1 cellular context compared by ENCODE assay signal in the genomic region with DNA sequence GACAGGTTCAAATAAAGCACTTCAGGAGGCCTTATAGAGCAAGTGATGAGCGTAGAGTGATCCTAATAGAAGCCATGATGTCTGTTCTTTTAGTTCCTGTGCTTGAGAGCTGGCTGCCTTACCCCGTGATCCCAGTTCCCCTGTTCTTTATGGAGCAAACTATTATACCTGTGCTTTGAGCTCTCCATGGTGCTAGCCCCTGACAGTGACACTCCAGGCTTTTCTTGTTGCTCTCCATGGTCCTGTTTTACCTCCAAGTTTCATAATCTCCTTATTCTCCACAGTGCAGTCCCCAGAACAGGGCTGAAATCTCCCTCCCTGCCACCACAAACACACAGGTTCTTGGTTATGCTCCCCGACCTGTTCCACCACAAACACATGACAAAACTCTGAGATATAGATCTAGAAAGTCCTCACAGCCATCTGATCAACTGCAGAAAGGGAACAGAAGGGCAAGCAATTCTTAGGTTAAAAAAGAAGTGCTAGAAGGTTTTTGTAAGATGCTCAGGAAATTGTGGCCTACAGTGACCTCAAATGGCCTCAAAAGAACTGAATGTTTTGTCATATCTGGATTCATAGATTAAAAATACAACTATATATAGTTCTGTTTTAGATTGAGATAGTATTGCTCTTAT.
A peak's percentile ranks its signal among the peaks of the same experiment; 100 is the strongest.
TF ChIP-seq lines count a peak whose summit lies in the region.

No MANE protein-coding gene starts in this region.

TF ChIP-seq in HepG2, 621 proteins besides CTCF, POLR2A, EP300 and RAD21 (continued from another document and continues in another):
- TF ChIP-seq, protein P1, sequence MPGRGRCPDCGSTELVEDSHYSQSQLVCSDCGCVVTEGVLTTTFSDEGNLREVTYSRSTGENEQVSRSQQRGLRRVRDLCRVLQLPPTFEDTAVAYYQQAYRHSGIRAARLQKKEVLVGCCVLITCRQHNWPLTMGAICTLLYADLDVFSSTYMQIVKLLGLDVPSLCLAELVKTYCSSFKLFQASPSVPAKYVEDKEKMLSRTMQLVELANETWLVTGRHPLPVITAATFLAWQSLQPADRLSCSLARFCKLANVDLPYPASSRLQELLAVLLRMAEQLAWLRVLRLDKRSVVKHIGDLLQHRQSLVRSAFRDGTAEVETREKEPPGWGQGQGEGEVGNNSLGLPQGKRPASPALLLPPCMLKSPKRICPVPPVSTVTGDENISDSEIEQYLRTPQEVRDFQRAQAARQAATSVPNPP (CRISPR knock-in tag; IDR thresholded peaks at IDR 0.05) = 0 out of 2 replicates have a peak, but pooled peaks have one; percentile 48
- TF ChIP-seq MIXL1 (CRISPR knock-in tag; IDR thresholded peaks at IDR 0.05) (peak; percentile 96), ZSCAN20 (CRISPR knock-in tag; IDR thresholded peaks at IDR 0.05; ENCODE audit: borderline replicate concordance) (peak; percentile 97), ZMYM4 (CRISPR knock-in tag; IDR thresholded peaks at IDR 0.05) (peak; percentile 65; the same call in 1 of the 2 replicates), NFE2 (CRISPR knock-in tag; IDR thresholded peaks at IDR 0.05) (peak; percentile 69; the same call in 1 of the 2 replicates), ZNF773 (CRISPR knock-in tag; IDR thresholded peaks at IDR 0.05; ENCODE audit: borderline replicate concordance) (peak; percentile 99), POGZ (CRISPR knock-in tag; IDR thresholded peaks at IDR 0.05) (no peak), ZNF562 (CRISPR knock-in tag; IDR thresholded peaks at IDR 0.05; ENCODE audit: borderline replicate concordance) (no peak), ZNF3 (CRISPR knock-in tag; IDR thresholded peaks at IDR 0.05) (peak; percentile 91), FOXJ3 (CRISPR knock-in tag; IDR thresholded peaks at IDR 0.05; ENCODE audit: borderline replicate concordance) (no peak), ZNF713 (CRISPR knock-in tag; IDR thresholded peaks at IDR 0.05) (no peak), ZNF30 (CRISPR knock-in tag; IDR thresholded peaks at IDR 0.05) (0 out of 2 replicates have a peak, but pooled peaks have one; percentile 38), ZNF577 (CRISPR knock-in tag; IDR thresholded peaks at IDR 0.05; ENCODE audit: borderline replicate concordance, low read depth) (no peak), ZSCAN12 (CRISPR knock-in tag; IDR thresholded peaks at IDR 0.05) (peak; percentile 99)
- TF ChIP-seq, protein P2, sequence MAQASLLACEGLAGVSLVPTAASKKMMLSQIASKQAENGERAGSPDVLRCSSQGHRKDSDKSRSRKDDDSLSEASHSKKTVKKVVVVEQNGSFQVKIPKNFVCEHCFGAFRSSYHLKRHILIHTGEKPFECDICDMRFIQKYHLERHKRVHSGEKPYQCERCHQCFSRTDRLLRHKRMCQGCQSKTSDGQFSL (CRISPR knock-in tag; IDR thresholded peaks at IDR 0.05) = 0 out of 2 replicates have a peak, but pooled peaks have one; percentile 31
- TF ChIP-seq, protein P3, sequence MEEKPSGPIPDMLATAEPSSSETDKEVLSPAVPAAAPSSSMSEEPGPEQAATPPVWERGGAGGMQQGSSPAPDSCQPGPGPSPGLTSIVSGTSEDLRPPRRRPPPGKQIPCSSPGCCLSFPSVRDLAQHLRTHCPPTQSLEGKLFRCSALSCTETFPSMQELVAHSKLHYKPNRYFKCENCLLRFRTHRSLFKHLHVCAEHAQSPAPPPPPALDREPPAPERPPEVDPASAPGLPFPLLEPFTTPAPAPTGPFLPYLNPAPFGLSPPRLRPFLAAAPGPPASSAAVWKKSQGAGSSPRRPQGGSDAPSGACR (CRISPR knock-in tag; IDR thresholded peaks at IDR 0.05) = peak; percentile 66; the same call in 1 of the 2 replicates
- TF ChIP-seq, protein P4, sequence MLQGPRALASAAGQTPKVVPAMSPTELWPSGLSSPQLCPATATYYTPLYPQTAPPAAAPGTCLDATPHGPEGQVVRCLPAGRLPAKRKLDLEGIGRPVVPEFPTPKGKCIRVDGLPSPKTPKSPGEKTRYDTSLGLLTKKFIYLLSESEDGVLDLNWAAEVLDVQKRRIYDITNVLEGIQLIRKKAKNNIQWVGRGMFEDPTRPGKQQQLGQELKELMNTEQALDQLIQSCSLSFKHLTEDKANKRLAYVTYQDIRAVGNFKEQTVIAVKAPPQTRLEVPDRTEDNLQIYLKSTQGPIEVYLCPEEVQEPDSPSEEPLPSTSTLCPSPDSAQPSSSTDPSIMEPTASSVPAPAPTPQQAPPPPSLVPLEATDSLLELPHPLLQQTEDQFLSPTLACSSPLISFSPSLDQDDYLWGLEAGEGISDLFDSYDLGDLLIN (CRISPR knock-in tag; IDR thresholded peaks at IDR 0.05; ENCODE audit: borderline replicate concordance) = peak; percentile 94; the same call in 1 of the 2 replicates
- TF ChIP-seq, protein P5, sequence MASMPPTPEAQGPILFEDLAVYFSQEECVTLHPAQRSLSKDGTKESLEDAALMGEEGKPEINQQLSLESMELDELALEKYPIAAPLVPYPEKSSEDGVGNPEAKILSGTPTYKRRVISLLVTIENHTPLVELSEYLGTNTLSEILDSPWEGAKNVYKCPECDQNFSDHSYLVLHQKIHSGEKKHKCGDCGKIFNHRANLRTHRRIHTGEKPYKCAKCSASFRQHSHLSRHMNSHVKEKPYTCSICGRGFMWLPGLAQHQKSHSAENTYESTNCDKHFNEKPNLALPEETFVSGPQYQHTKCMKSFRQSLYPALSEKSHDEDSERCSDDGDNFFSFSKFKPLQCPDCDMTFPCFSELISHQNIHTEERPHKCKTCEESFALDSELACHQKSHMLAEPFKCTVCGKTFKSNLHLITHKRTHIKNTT (CRISPR knock-in tag; IDR thresholded peaks at IDR 0.05) = no peak
- TF ChIP-seq, protein P6, sequence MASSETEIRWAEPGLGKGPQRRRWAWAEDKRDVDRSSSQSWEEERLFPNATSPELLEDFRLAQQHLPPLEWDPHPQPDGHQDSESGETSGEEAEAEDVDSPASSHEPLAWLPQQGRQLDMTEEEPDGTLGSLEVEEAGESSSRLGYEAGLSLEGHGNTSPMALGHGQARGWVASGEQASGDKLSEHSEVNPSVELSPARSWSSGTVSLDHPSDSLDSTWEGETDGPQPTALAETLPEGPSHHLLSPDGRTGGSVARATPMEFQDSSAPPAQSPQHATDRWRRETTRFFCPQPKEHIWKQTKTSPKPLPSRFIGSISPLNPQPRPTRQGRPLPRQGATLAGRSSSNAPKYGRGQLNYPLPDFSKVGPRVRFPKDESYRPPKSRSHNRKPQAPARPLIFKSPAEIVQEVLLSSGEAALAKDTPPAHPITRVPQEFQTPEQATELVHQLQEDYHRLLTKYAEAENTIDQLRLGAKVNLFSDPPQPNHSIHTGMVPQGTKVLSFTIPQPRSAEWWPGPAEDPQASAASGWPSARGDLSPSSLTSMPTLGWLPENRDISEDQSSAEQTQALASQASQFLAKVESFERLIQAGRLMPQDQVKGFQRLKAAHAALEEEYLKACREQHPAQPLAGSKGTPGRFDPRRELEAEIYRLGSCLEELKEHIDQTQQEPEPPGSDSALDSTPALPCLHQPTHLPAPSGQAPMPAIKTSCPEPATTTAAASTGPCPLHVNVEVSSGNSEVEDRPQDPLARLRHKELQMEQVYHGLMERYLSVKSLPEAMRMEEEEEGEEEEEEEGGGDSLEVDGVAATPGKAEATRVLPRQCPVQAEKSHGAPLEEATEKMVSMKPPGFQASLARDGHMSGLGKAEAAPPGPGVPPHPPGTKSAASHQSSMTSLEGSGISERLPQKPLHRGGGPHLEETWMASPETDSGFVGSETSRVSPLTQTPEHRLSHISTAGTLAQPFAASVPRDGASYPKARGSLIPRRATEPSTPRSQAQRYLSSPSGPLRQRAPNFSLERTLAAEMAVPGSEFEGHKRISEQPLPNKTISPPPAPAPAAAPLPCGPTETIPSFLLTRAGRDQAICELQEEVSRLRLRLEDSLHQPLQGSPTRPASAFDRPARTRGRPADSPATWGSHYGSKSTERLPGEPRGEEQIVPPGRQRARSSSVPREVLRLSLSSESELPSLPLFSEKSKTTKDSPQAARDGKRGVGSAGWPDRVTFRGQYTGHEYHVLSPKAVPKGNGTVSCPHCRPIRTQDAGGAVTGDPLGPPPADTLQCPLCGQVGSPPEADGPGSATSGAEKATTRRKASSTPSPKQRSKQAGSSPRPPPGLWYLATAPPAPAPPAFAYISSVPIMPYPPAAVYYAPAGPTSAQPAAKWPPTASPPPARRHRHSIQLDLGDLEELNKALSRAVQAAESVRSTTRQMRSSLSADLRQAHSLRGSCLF (CRISPR knock-in tag; IDR thresholded peaks at IDR 0.05; ENCODE audit: borderline replicate concordance) = peak; percentile 97
- TF ChIP-seq, protein P7, sequence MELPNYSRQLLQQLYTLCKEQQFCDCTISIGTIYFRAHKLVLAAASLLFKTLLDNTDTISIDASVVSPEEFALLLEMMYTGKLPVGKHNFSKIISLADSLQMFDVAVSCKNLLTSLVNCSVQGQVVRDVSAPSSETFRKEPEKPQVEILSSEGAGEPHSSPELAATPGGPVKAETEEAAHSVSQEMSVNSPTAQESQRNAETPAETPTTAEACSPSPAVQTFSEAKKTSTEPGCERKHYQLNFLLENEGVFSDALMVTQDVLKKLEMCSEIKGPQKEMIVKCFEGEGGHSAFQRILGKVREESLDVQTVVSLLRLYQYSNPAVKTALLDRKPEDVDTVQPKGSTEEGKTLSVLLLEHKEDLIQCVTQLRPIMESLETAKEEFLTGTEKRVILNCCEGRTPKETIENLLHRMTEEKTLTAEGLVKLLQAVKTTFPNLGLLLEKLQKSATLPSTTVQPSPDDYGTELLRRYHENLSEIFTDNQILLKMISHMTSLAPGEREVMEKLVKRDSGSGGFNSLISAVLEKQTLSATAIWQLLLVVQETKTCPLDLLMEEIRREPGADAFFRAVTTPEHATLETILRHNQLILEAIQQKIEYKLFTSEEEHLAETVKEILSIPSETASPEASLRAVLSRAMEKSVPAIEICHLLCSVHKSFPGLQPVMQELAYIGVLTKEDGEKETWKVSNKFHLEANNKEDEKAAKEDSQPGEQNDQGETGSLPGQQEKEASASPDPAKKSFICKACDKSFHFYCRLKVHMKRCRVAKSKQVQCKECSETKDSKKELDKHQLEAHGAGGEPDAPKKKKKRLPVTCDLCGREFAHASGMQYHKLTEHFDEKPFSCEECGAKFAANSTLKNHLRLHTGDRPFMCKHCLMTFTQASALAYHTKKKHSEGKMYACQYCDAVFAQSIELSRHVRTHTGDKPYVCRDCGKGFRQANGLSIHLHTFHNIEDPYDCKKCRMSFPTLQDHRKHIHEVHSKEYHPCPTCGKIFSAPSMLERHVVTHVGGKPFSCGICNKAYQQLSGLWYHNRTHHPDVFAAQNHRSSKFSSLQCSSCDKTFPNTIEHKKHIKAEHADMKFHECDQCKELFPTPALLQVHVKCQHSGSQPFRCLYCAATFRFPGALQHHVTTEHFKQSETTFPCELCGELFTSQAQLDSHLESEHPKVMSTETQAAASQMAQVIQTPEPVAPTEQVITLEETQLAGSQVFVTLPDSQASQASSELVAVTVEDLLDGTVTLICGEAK (IDR thresholded peaks at IDR 0.05) = no peak
- TF ChIP-seq, protein P7 (CRISPR knock-in tag; IDR thresholded peaks at IDR 0.05) = peak; percentile 37; the same call in 1 of the 2 replicates
- TF ChIP-seq, protein P8, sequence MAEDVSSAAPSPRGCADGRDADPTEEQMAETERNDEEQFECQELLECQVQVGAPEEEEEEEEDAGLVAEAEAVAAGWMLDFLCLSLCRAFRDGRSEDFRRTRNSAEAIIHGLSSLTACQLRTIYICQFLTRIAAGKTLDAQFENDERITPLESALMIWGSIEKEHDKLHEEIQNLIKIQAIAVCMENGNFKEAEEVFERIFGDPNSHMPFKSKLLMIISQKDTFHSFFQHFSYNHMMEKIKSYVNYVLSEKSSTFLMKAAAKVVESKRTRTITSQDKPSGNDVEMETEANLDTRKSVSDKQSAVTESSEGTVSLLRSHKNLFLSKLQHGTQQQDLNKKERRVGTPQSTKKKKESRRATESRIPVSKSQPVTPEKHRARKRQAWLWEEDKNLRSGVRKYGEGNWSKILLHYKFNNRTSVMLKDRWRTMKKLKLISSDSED (CRISPR knock-in tag; IDR thresholded peaks at IDR 0.05) = peak; percentile 70; the same call in 1 of the 2 replicates
- TF ChIP-seq, protein P9, sequence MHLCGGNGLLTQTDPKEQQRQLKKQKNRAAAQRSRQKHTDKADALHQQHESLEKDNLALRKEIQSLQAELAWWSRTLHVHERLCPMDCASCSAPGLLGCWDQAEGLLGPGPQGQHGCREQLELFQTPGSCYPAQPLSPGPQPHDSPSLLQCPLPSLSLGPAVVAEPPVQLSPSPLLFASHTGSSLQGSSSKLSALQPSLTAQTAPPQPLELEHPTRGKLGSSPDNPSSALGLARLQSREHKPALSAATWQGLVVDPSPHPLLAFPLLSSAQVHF (CRISPR knock-in tag; IDR thresholded peaks at IDR 0.05) = peak; percentile 79
